ENCODE assay signal across 4 cellular contexts in genomic region chr11:54561439-54561838, GRCh38. TPM values are rescaled to one million over a fixed set of nuclear protein-coding genes. Genes with fewer than 3 reads are reported as not detected.
"Had no signal": no experiment of that assay in that cellular context is flagged by ENCODE, and none has a peak within 500 bp of the region (broad histone marks: within the 10 kb centered on the region; RNA-seq: fewer than 3 reads in every experiment).

No MANE protein-coding gene starts in this region.

RNA-seq across cellular contexts. Expression of gene OR4C46, which starts 42.4 kb away (rescaled TPM):
- total RNA-seq: LHCN-M2, M059J, MCF 10A, NCI-H460 had no signal
